ENCODE assay signal across 13 cellular contexts in the genomic region with DNA sequence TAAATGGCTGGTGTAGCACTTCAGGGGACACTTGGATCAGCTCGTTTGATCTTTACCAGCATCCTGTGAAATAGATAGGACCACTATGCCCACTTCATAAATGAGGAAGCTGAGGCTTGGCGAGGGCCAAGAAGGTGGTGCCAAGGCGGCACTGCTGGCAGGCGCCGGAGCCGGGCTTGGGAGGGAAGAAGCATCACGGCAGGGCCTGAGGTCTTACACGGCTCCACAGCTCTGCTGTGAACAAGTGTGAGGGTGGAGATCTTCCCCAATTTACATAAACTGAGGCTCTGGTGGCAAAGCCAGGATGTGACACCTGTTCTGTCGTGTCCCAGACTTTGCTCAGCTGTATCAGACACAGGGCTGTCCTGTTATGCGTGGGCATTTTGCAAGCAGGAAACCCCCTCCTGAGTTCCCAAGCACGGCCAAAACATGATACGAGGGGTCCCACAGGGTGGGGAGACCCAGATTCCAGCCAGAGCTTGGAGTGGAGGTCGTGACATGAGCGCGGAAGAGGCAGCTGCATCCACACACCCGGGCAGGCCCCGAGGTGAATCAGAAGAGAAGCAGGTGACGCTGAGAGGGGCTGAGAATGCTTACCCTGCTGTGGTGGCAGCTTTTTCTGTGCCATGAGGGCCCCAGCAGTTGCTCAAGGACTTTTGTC.
DNase-seq lines count a peak whose midpoint lies in the region; ATAC-seq, FAIRE-seq and TF ChIP-seq lines count a peak whose summit lies in the region.
"Had no signal": no experiment of that assay in that cellular context is flagged by ENCODE, and none has a peak within 500 bp of the region (broad histone marks: within the 10 kb centered on the region; RNA-seq: fewer than 3 reads in every experiment).

No MANE protein-coding gene starts in this region.

- FAIRE-seq in D721Med (lab: Jason Lieb, UNC) = no peak
- FAIRE-seq: bronchial epithelial cell, G401.6 had no signal

- TF ChIP-seq CTCF in osteoblast (IDR thresholded peaks at IDR 0.05; ENCODE audit: extremely low read depth, low read depth, low read length) (no peak), D721Med (IDR thresholded peaks at IDR 0.05; ENCODE audit: insufficient read depth, missing control alignments) (no peak)

- no peak overlapping the region for H3K4me2 ChIP-seq in osteoblast (ENCODE audit: insufficient read depth, low read length)

- H3K4me1 ChIP-seq in osteoblast (ENCODE audit: insufficient read depth, low read length) = no peaks in the 10 kb centered on the region
- H3K4me1 ChIP-seq: gastrocnemius medialis had no signal

- peak; percentile 29 for ATAC-seq in GM21786 (IDR thresholded peaks at IDR 0.05; ENCODE audit: unreplicated experiment)
- ATAC-seq: gastrocnemius medialis had no signal

- H3K79me2 ChIP-seq in osteoblast (ENCODE audit: insufficient read depth, low read length) = no peaks in the 10 kb centered on the region

- peak; percentile 85 for DNase-seq in NAMALWA (ENCODE audit: low spot score)
- DNase-seq in osteoblast (ENCODE audit: insufficient read length, low spot score, missing footprints) = peak; percentile 86
- no peak for DNase-seq in pons (ENCODE audit: low spot score)
- DNase-seq in RKO (ENCODE audit: low spot score) = no peak
- no peak for DNase-seq in NCI-H2029 (lab: John Stamatoyannopoulos, UW)
- no peak for DNase-seq in D721Med (ENCODE audit: insufficient read length, low spot score)
- DNase-seq: activated CD8-positive, alpha-beta memory T cell treated with anti-CD3 and anti-CD28 coated beads, Interleukin-2, amount 50 U/mL, for 4 hours; gastrocnemius medialis; Right ventricle myocardium superior had no signal

- no peaks in the 10 kb centered on the region for H3K27me3 ChIP-seq in osteoblast (ENCODE audit: insufficient read depth, low read length)
- H3K27me3 ChIP-seq: gastrocnemius medialis had no signal

- TF ChIP-seq POLR2A in GM18951 (IDR thresholded peaks at IDR 0.05; ENCODE audit: extremely low read depth, insufficient read depth, insufficient read length) = peak; percentile 34

- no peaks in the 10 kb centered on the region for H3K36me3 ChIP-seq in osteoblast (ENCODE audit: insufficient read depth, low read length)
- H3K36me3 ChIP-seq: gastrocnemius medialis had no signal

- H3K27ac ChIP-seq in osteoblast (ENCODE audit: low read depth, low read length) = no peak overlapping the region
- H3K27ac ChIP-seq: gastrocnemius medialis had no signal

- no peak overlapping the region for H2AFZ ChIP-seq in osteoblast (ENCODE audit: low read length)

- H3K4me3 ChIP-seq in osteoblast (ENCODE audit: insufficient read depth, low read length) = no peak overlapping the region
- H3K4me3 ChIP-seq: gastrocnemius medialis had no signal

- no peaks in the 10 kb centered on the region for H4K20me1 ChIP-seq in osteoblast (ENCODE audit: insufficient read depth, low read length)

- no peaks in the 10 kb centered on the region for H3K9me3 ChIP-seq in osteoblast (ENCODE audit: low read depth, low read length)
- H3K9me3 ChIP-seq: gastrocnemius medialis had no signal

- in situ Hi-C loops in GM18951 (cut with MboI; ENCODE audit: low sequenced_read_pairs, unreplicated experiment) = no loop called here

Comparison
In these comparisons a context has a peak if more than half of its experiments do, and no peak if none do; other contexts are left out.
1. DNase-seq: peak in NAMALWA (single experiment) and osteoblast (single experiment); none in pons (single experiment), RKO (single experiment), NCI-H2029 (single experiment) and D721Med (single experiment).